Comparison of ENCODE assay signal across 11 cellular contexts in the genomic region with DNA sequence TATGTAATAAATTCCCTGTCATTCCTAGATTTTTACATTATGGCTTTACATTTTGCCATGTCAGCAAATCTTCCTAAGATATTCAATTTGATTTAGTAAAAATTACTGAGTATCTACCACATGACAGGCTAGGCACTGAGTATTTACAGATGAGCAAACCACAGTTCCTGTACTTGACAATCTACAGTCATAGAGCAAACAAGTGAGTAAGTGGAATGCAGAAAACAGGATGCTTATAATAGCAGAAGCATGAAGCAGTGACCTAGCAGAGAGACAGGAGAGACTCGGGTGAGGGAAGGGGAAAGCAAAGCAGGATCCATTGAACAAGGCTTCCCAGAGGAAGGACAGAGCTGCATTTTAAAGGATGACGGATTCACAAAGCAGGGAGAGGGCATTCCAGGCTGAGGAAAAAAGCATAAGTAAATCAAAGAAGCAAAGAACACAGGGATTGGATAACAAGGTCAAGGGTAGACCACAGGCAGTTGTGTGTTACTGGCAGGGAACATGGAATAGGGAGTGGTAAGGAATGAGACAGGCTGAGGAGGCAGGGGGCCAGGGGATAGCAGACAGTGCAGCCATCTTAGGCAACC.
DNase-seq lines count a peak whose midpoint lies in the region; ATAC-seq, FAIRE-seq and TF ChIP-seq lines count a peak whose summit lies in the region.
"Had no signal": no experiment of that assay in that cellular context is flagged by ENCODE, and none has a peak within 500 bp of the region (broad histone marks: within the 10 kb centered on the region; RNA-seq: fewer than 3 reads in every experiment).

No MANE protein-coding gene starts in this region.

- H3K9me3 ChIP-seq in SJSA1 (replicated peaks) = no peaks in the 10 kb centered on the region
- no peaks in the 10 kb centered on the region for H3K9me3 ChIP-seq in osteoblast (ENCODE audit: low read depth, low read length)

- H3K36me3 Mint-ChIP-seq in activated T-cell treated with anti-CD3 and anti-CD28 coated beads, Interleukin-2, amount 50 U/mL, for 4 hours (ENCODE audit: insufficient read depth) = no peaks in the 10 kb centered on the region
- H3K36me3 Mint-ChIP-seq in natural killer cell = no peaks in the 10 kb centered on the region
- H3K36me3 Mint-ChIP-seq: CD4-positive, alpha-beta memory T cell had no signal

- H3K27ac ChIP-seq in SJSA1 = peak overlapping the region; percentile 71
- peak overlapping the region; percentile 10 for H3K27ac ChIP-seq in osteoblast (ENCODE audit: low read depth, low read length)

- H2AFZ ChIP-seq in osteoblast (ENCODE audit: low read length) = peak overlapping the region; percentile 64

- no peaks in the 10 kb centered on the region for H3K79me2 ChIP-seq in osteoblast (ENCODE audit: insufficient read depth, low read length)

- intact Hi-C loops in natural killer cell (cut with micrococcal nuclease) = no loop called here

- no peaks in the 10 kb centered on the region for H4K20me1 ChIP-seq in osteoblast (ENCODE audit: insufficient read depth, low read length)

- no peaks in the 10 kb centered on the region for H3K4me1 Mint-ChIP-seq in activated T-cell treated with anti-CD3 and anti-CD28 coated beads, Interleukin-2, amount 50 U/mL, for 4 hours (ENCODE audit: low read depth)
- no peaks in the 10 kb centered on the region for H3K4me1 Mint-ChIP-seq in natural killer cell
- H3K4me1 Mint-ChIP-seq: CD4-positive, alpha-beta memory T cell had no signal

- H3K4me3 Mint-ChIP-seq in activated T-cell treated with anti-CD3 and anti-CD28 coated beads, Interleukin-2, amount 50 U/mL, for 4 hours = no peak overlapping the region
- no peak overlapping the region for H3K4me3 Mint-ChIP-seq in natural killer cell
- H3K4me3 Mint-ChIP-seq: CD4-positive, alpha-beta memory T cell had no signal

- H3K9me3 Mint-ChIP-seq in activated T-cell treated with anti-CD3 and anti-CD28 coated beads, Interleukin-2, amount 50 U/mL, for 4 hours = no peaks in the 10 kb centered on the region
- H3K9me3 Mint-ChIP-seq in natural killer cell = no peaks in the 10 kb centered on the region
- H3K9me3 Mint-ChIP-seq: CD4-positive, alpha-beta memory T cell had no signal

- peak; percentile 21 for DNase-seq in Daoy (ENCODE audit: low read depth)
- DNase-seq in SJSA1 (ENCODE audit: low read depth in 1 of 2, low spot score in 2 of 2) = peak; percentile 42 to 67
- peak; percentile 78 for DNase-seq in fibroblast of gingiva (ENCODE audit: low read depth)
- DNase-seq in osteoblast (ENCODE audit: insufficient read length, low spot score, missing footprints) = peak; percentile 25
- no peak for DNase-seq in GM12892 (ENCODE audit: insufficient read length)
- DNase-seq in activated T-cell treated with anti-CD3 and anti-CD28 coated beads, Interleukin-2, amount 50 U/mL, for 4 hours = no peak
- DNase-seq in natural killer cell = no peak
- DNase-seq in NCI-H1930 (lab: John Stamatoyannopoulos, UW) = no peak
- DNase-seq: activated CD4-positive, alpha-beta T cell treated with anti-CD3 and anti-CD28 coated beads, Interleukin-2, amount 50 U/mL, for 48 hours; CD4-positive, alpha-beta memory T cell had no signal

- no peaks in the 10 kb centered on the region for H3K27me3 Mint-ChIP-seq in activated T-cell treated with anti-CD3 and anti-CD28 coated beads, Interleukin-2, amount 50 U/mL, for 4 hours (ENCODE audit: low read depth)
- H3K27me3 Mint-ChIP-seq in natural killer cell (ENCODE audit: low read depth in 2 of 2) = peaks cover 6 to 29% of the 10 kb centered on the region in 2 donors

- no peak for FAIRE-seq in GM12892 (lab: Jason Lieb, UNC)
- FAIRE-seq: keratinocyte had no signal

- H3K4me2 ChIP-seq in osteoblast (ENCODE audit: insufficient read depth, low read length) = peak overlapping the region; percentile 23

- TF ChIP-seq POLR2A in GM12892 (IDR thresholded peaks at IDR 0.05; ENCODE audit: low read depth, low read length) = no peak

- no peak overlapping the region for H3K27ac Mint-ChIP-seq in natural killer cell
- H3K27ac Mint-ChIP-seq: CD4-positive, alpha-beta memory T cell had no signal

- H3K36me3 ChIP-seq in SJSA1 = no peaks in the 10 kb centered on the region
- no peaks in the 10 kb centered on the region for H3K36me3 ChIP-seq in osteoblast (ENCODE audit: insufficient read depth, low read length)

- H3K4me1 ChIP-seq in SJSA1 (replicated peaks) (peaks cover 18% of the 10 kb centered on the region), osteoblast (ENCODE audit: insufficient read depth, low read length) (peaks cover 15% of the 10 kb centered on the region)

- no peaks in the 10 kb centered on the region for H3K27me3 ChIP-seq in SJSA1 (replicated peaks)
- peaks cover 15% of the 10 kb centered on the region for H3K27me3 ChIP-seq in osteoblast (ENCODE audit: insufficient read depth, low read length)

- ATAC-seq in activated T-cell treated with anti-CD3 and anti-CD28 coated beads, Interleukin-2, amount 50 U/mL, for 4 hours = no peak
- ATAC-seq in natural killer cell = no peak

- no peak overlapping the region for H3K4me3 ChIP-seq in SJSA1
- H3K4me3 ChIP-seq in osteoblast (ENCODE audit: insufficient read depth, low read length) = no peak overlapping the region

- TF ChIP-seq CTCF in osteoblast (IDR thresholded peaks at IDR 0.05; ENCODE audit: extremely low read depth, low read depth, low read length) (no peak), natural killer cell (IDR thresholded peaks at IDR 0.05) (no peak)

Comparison
In these comparisons a context has a peak if more than half of its experiments do, and no peak if none do; other contexts are left out.
1. DNase-seq: peak in Daoy (single experiment), SJSA1 (2 of 2), fibroblast of gingiva (single experiment) and osteoblast (single experiment); none in GM12892 (single experiment), activated T-cell treated with anti-CD3 and anti-CD28 coated beads, Interleukin-2, amount 50 U/mL, for 4 hours (single experiment), natural killer cell (single experiment) and NCI-H1930 (0 of 2).